In the genomic region with DNA sequence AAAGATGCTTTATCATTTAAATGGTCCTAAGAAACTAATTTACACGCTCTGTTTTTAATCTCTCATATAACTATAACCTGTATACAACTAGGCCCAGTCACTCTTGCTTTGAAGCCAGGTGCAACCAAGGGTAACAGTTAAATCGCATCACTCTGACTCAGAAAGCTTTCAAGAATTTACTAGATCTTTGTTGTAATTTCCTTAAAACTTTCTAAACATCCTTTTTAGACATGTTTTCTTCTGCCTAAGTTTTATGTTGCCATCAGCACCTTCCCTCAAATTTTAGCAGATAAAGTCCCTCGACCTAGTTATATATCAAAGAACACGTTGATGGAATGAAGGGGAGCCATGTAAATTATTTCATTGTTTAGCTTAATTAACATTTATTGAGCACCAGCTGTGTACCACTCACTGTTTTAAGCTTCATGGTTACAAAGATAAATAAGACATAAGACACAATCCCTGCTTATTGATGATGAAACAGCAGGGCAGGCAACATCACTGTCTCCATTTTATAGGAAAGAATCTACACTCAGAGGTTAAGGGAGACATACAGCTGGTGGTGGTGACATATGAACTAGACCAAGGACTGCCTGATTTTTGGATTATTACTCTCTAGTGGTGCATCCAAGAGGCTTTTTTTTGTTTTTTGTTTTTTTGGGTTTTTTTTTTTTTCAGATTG, we compare ENCODE assay signal across 18 cellular contexts.
"Had no signal": no experiment of that assay in that cellular context is flagged by ENCODE, and none has a peak within 500 bp of the region (broad histone marks: within the 10 kb centered on the region; RNA-seq: fewer than 3 reads in every experiment).

No MANE protein-coding gene starts in this region.

- H3K27ac Mint-ChIP-seq: activated B cell treated with CpG ODN at 0.5 μM for 24 hours; activated naive CD8-positive, alpha-beta T cell treated with anti-CD3 and anti-CD28 coated beads for 36 hours; activated T-cell treated with anti-CD3 and anti-CD28 coated beads, Interleukin-2, amount 50 U/mL, for 24 hours; progenitor cell of endocrine pancreas had no signal

- H3K27ac ChIP-seq: brain microvascular endothelial cell, coronary artery, esophagus squamous epithelium, upper lobe of left lung had no signal

- H3K9me3 Mint-ChIP-seq: activated B cell treated with CpG ODN at 0.5 μM for 24 hours; activated naive CD8-positive, alpha-beta T cell treated with anti-CD3 and anti-CD28 coated beads for 36 hours; activated T-cell treated with anti-CD3 and anti-CD28 coated beads, Interleukin-2, amount 50 U/mL, for 24 hours; central memory CD8-positive, alpha-beta T cell had no signal

- H3K27me3 Mint-ChIP-seq: activated B cell treated with CpG ODN at 0.5 μM for 24 hours; activated naive CD8-positive, alpha-beta T cell treated with anti-CD3 and anti-CD28 coated beads for 36 hours; activated T-cell treated with anti-CD3 and anti-CD28 coated beads, Interleukin-2, amount 50 U/mL, for 24 hours; central memory CD8-positive, alpha-beta T cell; progenitor cell of endocrine pancreas had no signal

- H3K4me3 ChIP-seq: coronary artery, esophagus squamous epithelium, right atrium auricular region, upper lobe of left lung had no signal

- H3K36me3 ChIP-seq: brain microvascular endothelial cell, esophagus squamous epithelium, right atrium auricular region, upper lobe of left lung had no signal

- H3K4me1 ChIP-seq: esophagus squamous epithelium, upper lobe of left lung had no signal

- H3K36me3 Mint-ChIP-seq: activated naive CD8-positive, alpha-beta T cell treated with anti-CD3 and anti-CD28 coated beads for 36 hours had no signal

- H3K27me3 ChIP-seq: brain microvascular endothelial cell, esophagus squamous epithelium, right atrium auricular region, upper lobe of left lung had no signal

- DNase-seq: activated B cell treated with CpG ODN at 0.5 μM for 24 hours; activated CD4-positive, alpha-beta T cell treated with anti-CD3 and anti-CD28 coated beads, Interleukin-2, amount 50 U/mL, for 48 hours; activated gamma-delta T cell; activated naive CD8-positive, alpha-beta T cell treated with anti-CD3 and anti-CD28 coated beads for 36 hours; activated T-cell treated with anti-CD3 and anti-CD28 coated beads, Interleukin-2, amount 50 U/mL, for 24 hours; anterior cingulate cortex; esophagus squamous epithelium; mesendoderm; occipital lobe; stimulated activated CD4-positive, alpha-beta T cell treated with anti-CD3 and anti-CD28 coated beads, Interleukin-4, amount 100 ng/mL, for 1 hour; stimulated activated naive CD4-positive, alpha-beta T cell treated with Interleukin-2 at 50 U/mL for 16 hours; upper lobe of left lung had no signal

- H3K4me3 Mint-ChIP-seq: activated B cell treated with CpG ODN at 0.5 μM for 24 hours; activated naive CD8-positive, alpha-beta T cell treated with anti-CD3 and anti-CD28 coated beads for 36 hours; activated T-cell treated with anti-CD3 and anti-CD28 coated beads, Interleukin-2, amount 50 U/mL, for 24 hours; central memory CD8-positive, alpha-beta T cell; nephron had no signal

- H3K9me3 ChIP-seq: esophagus squamous epithelium, right atrium auricular region, upper lobe of left lung had no signal
